1 cellular context compared by ENCODE assay signal in the genomic region with DNA sequence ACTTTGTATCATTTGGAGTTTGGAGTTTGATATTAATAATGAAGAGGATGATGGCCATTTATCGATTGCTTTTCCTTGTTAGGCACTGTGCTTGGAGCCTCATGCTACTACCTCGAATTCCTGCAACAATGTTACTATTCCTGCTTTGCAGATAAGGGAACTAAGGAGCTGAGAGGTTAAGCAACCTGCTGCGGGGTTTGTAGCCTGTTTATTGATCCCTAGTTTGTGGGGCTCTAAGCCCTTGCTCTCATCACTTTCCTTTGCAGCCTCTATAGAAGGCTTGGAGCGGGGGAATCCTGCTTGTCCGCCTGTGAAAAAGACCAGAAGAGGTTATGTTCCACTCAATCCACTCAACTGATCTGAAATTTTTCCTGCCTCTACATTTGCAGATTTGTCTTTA.
TF ChIP-seq lines count a peak whose summit lies in the region.

No MANE protein-coding gene starts in this region.

TF ChIP-seq in H1, 55 proteins besides CTCF, POLR2A, EP300 and RAD21:
- TF ChIP-seq CEBPB (IDR thresholded peaks at IDR 0.05; ENCODE audit: low read depth, low read length) (peak; percentile 38; the same call in 1 of the 2 replicates), ASH2L (IDR thresholded peaks at IDR 0.05; ENCODE audit: low read length) (no peak), MAFK (IDR thresholded peaks at IDR 0.05; ENCODE audit: low read depth, low read length) (no peak), JUN (IDR thresholded peaks at IDR 0.05; ENCODE audit: low read depth, low read length) (no peak), JUND (IDR thresholded peaks at IDR 0.05; ENCODE audit: low read length) (no peak), SP1 (IDR thresholded peaks at IDR 0.05; ENCODE audit: low read depth, low read length) (no peak)
